2 cellular contexts compared by ENCODE assay signal in genomic region chr17:76549215-76549518, GRCh38.
TF ChIP-seq lines count a peak whose summit lies in the region.

No MANE protein-coding gene starts in this region.

TF ChIP-seq in IMR-90, 13 proteins besides CTCF, POLR2A, EP300 and RAD21:
- TF ChIP-seq MXI1 (IDR thresholded peaks at IDR 0.05; ENCODE audit: borderline replicate concordance, low read depth, low read length), result no peak
- TF ChIP-seq NFE2L2 (IDR thresholded peaks at IDR 0.05; ENCODE audit: low read depth, low read length), result no peak
- TF ChIP-seq MAFK (IDR thresholded peaks at IDR 0.05; ENCODE audit: low read depth, low read length), result no peak
- TF ChIP-seq FOS (IDR thresholded peaks at IDR 0.05; ENCODE audit: low read depth, low read length), result no peak
- no peak for TF ChIP-seq MAZ (IDR thresholded peaks at IDR 0.05; ENCODE audit: borderline replicate concordance, low read depth, low read length)
- TF ChIP-seq, protein P1, sequence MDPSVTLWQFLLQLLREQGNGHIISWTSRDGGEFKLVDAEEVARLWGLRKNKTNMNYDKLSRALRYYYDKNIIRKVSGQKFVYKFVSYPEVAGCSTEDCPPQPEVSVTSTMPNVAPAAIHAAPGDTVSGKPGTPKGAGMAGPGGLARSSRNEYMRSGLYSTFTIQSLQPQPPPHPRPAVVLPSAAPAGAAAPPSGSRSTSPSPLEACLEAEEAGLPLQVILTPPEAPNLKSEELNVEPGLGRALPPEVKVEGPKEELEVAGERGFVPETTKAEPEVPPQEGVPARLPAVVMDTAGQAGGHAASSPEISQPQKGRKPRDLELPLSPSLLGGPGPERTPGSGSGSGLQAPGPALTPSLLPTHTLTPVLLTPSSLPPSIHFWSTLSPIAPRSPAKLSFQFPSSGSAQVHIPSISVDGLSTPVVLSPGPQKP (IDR thresholded peaks at IDR 0.05; ENCODE audit: borderline replicate concordance, low read depth, low read length), result no peak
- no peak for TF ChIP-seq RFX5 (IDR thresholded peaks at IDR 0.05; ENCODE audit: low read depth, low read length)
- TF ChIP-seq RCOR1 (IDR thresholded peaks at IDR 0.05; ENCODE audit: insufficient replicate concordance, low read length), result no peak

TF ChIP-seq in HEK293T, 16 proteins besides CTCF, POLR2A, EP300 and RAD21:
- TF ChIP-seq SUZ12 (IDR thresholded peaks at IDR 0.05) (no peak), FOXM1 (IDR thresholded peaks at IDR 0.05; ENCODE audit: borderline replicate concordance) (no peak), FOXK2 (IDR thresholded peaks at IDR 0.05) (no peak), FOXA1 (IDR thresholded peaks at IDR 0.05) (no peak), ELF4 (IDR thresholded peaks at IDR 0.05) (no peak), SP1 (IDR thresholded peaks at IDR 0.05) (no peak), LEF1 (IDR thresholded peaks at IDR 0.05; ENCODE audit: borderline replicate concordance) (no peak), HDGF (IDR thresholded peaks at IDR 0.05; ENCODE audit: borderline replicate concordance) (no peak), L3MBTL2 (conservative IDR thresholded peaks at IDR 0.05) (no peak), TARDBP (IDR thresholded peaks at IDR 0.05) (no peak), CTBP1 (IDR thresholded peaks at IDR 0.05; ENCODE audit: borderline replicate concordance) (no peak), BHLHE40 (IDR thresholded peaks at IDR 0.05; ENCODE audit: borderline replicate concordance) (no peak), ARNT (IDR thresholded peaks at IDR 0.05) (no peak), NFRKB (IDR thresholded peaks at IDR 0.05) (no peak), ZNF384 (IDR thresholded peaks at IDR 0.05) (no peak)
- TF ChIP-seq, protein P2, sequence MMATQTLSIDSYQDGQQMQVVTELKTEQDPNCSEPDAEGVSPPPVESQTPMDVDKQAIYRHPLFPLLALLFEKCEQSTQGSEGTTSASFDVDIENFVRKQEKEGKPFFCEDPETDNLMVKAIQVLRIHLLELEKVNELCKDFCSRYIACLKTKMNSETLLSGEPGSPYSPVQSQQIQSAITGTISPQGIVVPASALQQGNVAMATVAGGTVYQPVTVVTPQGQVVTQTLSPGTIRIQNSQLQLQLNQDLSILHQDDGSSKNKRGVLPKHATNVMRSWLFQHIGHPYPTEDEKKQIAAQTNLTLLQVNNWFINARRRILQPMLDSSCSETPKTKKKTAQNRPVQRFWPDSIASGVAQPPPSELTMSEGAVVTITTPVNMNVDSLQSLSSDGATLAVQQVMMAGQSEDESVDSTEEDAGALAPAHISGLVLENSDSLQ (IDR thresholded peaks at IDR 0.05), result no peak
TF ChIP-seq in HEK293T: peak in this region for 0.
